7 cellular contexts compared by ENCODE assay signal in the genomic region with DNA sequence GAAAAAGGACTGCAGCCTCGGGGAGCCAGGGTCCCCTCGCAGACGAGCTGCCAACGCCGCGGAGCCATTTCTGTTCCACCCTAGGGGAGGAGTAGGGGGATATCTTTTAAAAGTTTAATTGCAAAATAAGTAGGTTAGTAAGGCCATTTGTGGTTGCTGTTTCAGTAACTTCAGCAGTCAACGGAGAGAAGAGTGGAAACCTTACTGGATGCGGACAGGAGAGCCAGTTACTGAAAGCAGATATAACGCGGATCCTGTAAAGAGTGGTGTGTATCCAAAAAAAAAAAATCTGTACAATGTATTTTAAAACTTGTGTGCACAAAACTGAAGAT. TPM values are rescaled to one million over a fixed set of nuclear protein-coding genes. Genes with fewer than 3 reads are reported as not detected.
DNase-seq lines count a peak whose midpoint lies in the region; ATAC-seq, FAIRE-seq and TF ChIP-seq lines count a peak whose summit lies in the region.

No MANE protein-coding gene starts in this region.

- H3K27ac Mint-ChIP-seq in T-cell (peak overlapping the region; percentile 99 to 100), glutamatergic neuron (ENCODE audit: unreplicated experiment) (peak overlapping the region; percentile 99)

- WGBS in spleen, 5 donors, result 0 to 2% (median 1%) methylated on average over 10 of the region's 10 CpGs

- H3K4me1 ChIP-seq in spleen, result peaks cover 0 to 57% (median 24%) of the 10 kb centered on the region in 6 donors

- intact Hi-C loops in spleen (cut with DNase I; ENCODE audit: low total_unique reads), result loop anchor here (5.0 kb wide), 1 partner anchor 426 kb away; no protein-coding TSS in a partner anchor

- POLR2A ChIA-PET in T-cell (lab: Charles Lee), result interaction anchor here (0.5 to 7.0 kb wide), 80 partner anchors 10 to 1217 kb away, joined by 3 to 170 read pairs (median 6); no protein-coding TSS in a partner anchor

- peak overlapping the region; percentile 100 for H3K4me3 Mint-ChIP-seq in T-cell
- H3K4me3 Mint-ChIP-seq in glutamatergic neuron (ENCODE audit: unreplicated experiment), result peak overlapping the region; percentile 96

- no peak for FAIRE-seq in D721Med (lab: Jason Lieb, UNC)

- H3K4me1 Mint-ChIP-seq in T-cell (peaks cover 27 to 51% (median 32%) of the 10 kb centered on the region in 3 donors), glutamatergic neuron (ENCODE audit: low read depth, unreplicated experiment) (peaks cover 13% of the 10 kb centered on the region)

- H3K27me3 Mint-ChIP-seq in T-cell (no peaks in the 10 kb centered on the region), glutamatergic neuron (ENCODE audit: unreplicated experiment) (peaks cover 15% of the 10 kb centered on the region)

- H3K27me3 ChIP-seq in spleen (replicated peaks in 1 of 7), result no peaks in the 10 kb centered on the region

- TF ChIP-seq POLR2A in spleen (IDR thresholded peaks at IDR 0.05), result no peak

- H3K36me3 ChIP-seq in spleen, result peaks cover 0 to 49% (median 19%) of the 10 kb centered on the region in 6 donors

- peaks cover 48% of the 10 kb centered on the region for H3K36me3 Mint-ChIP-seq in T-cell
- H3K36me3 Mint-ChIP-seq in glutamatergic neuron (ENCODE audit: unreplicated experiment), result no peaks in the 10 kb centered on the region

- no peak for ATAC-seq in T-cell (replicated peaks in 1 of 4)

- CTCF ChIA-PET in T-cell (lab: Charles Lee), result interaction anchor here (0.6 to 2.2 kb wide), 20 partner anchors 10 to 765 kb away, joined by 3 to 20 read pairs (median 4); no protein-coding TSS in a partner anchor

- DNase-seq in HFF-Myc (ENCODE audit: extremely low read depth, low read depth), result no peak
- no peak for DNase-seq in T-cell
- DNase-seq in glutamatergic neuron, result no peak
- DNase-seq in spleen, result no peak
- no peak for DNase-seq in dedifferentiated amniotic fluid mesenchymal stem cell (ENCODE audit: extremely low spot score)
- no peak for DNase-seq in D721Med (ENCODE audit: insufficient read length, low spot score)
- DNase-seq in inferior parietal cortex (ENCODE audit: extremely low spot score), result no peak

- TF ChIP-seq CTCF in HFF-Myc (IDR thresholded peaks at IDR 0.05; ENCODE audit: low read depth, low read length, missing control alignments) (no peak), glutamatergic neuron (IDR thresholded peaks at IDR 0.05; ENCODE audit: partially characterized antibody, unreplicated experiment) (no peak), spleen (IDR thresholded peaks at IDR 0.05 in 8 of 11, conservative IDR thresholded peaks at IDR 0.05 in 3 of 11) (no peak), D721Med (IDR thresholded peaks at IDR 0.05; ENCODE audit: insufficient read depth, missing control alignments) (no peak)

- H3K9me3 ChIP-seq in spleen, result no peaks in the 10 kb centered on the region

- H3K4me3 ChIP-seq in HFF-Myc (replicated peaks; ENCODE audit: low read depth, low read length), result peak overlapping the region; percentile 84
- peak overlapping the region; percentile 40 to 81 (median 70) for H3K4me3 ChIP-seq in spleen

- peak overlapping the region; percentile 95 to 100 (median 100) for H3K27ac ChIP-seq in spleen

- no peaks in the 10 kb centered on the region for H3K9me3 Mint-ChIP-seq in T-cell
- H3K9me3 Mint-ChIP-seq in glutamatergic neuron (ENCODE audit: unreplicated experiment), result peaks cover 24% of the 10 kb centered on the region

RNA-seq across cellular contexts. Expression of gene BTG1, which starts 0.8 kb away (rescaled TPM):
- total RNA-seq in T-cell (1,000 to 10,000 TPM in 2 of 5 donors, 100 to 1,000 TPM in 3; 484 to 1,238 (median 551) TPM), glutamatergic neuron (ENCODE audit: unreplicated experiment) (72.2 TPM), spleen (100 to 1,000 TPM; 171 to 358 (median 256) TPM)
- 100 to 1,000 TPM; 122 to 228 (median 132) TPM for polyA plus RNA-seq in spleen
